In genomic region chr12:24960222-24960855, GRCh38 we compare ENCODE assay signal across 1 cellular context.
TF ChIP-seq lines count a peak whose summit lies in the region.

No MANE protein-coding gene starts in this region.

TF ChIP-seq in H1, 55 proteins besides CTCF, POLR2A, EP300 and RAD21:
- no peak for TF ChIP-seq CHD7 (IDR thresholded peaks at IDR 0.05; ENCODE audit: insufficient replicate concordance, low read length)
- TF ChIP-seq CBX8 (IDR thresholded peaks at IDR 0.05; ENCODE audit: borderline replicate concordance, low read depth, low read length) = no peak
- TF ChIP-seq HDAC6 (IDR thresholded peaks at IDR 0.05; ENCODE audit: low read depth, low read length) = no peak
- TF ChIP-seq JUND (IDR thresholded peaks at IDR 0.05; ENCODE audit: low read length) = peak; percentile 85
- TF ChIP-seq MAFK (IDR thresholded peaks at IDR 0.05; ENCODE audit: low read depth, low read length) = peak; percentile 94
